In genomic region chr13:48727252-48728011, GRCh38 we compare ENCODE assay signal across 1 cellular context.
TF ChIP-seq lines count a peak whose summit lies in the region.

No MANE protein-coding gene starts in this region.

TF ChIP-seq in GM23338, 12 proteins besides CTCF, POLR2A, EP300 and RAD21 (continued from another document):
- TF ChIP-seq ZNF462 (CRISPR knock-in tag; IDR thresholded peaks at IDR 0.05) (no peak), ETS1 (IDR thresholded peaks at IDR 0.05) (no peak), ZNF114 (CRISPR knock-in tag; IDR thresholded peaks at IDR 0.05) (no peak), ZNF331 (CRISPR knock-in tag; IDR thresholded peaks at IDR 0.05; ENCODE audit: low read depth) (no peak), EZH2 (IDR thresholded peaks at IDR 0.05; ENCODE audit: low read depth, unreplicated experiment) (no peak), NANOG (IDR thresholded peaks at IDR 0.05; ENCODE audit: borderline replicate concordance) (no peak), POLR2AphosphoS5 (IDR thresholded peaks at IDR 0.05; ENCODE audit: low read depth) (no peak), REST (IDR thresholded peaks at IDR 0.05; ENCODE audit: unreplicated experiment) (no peak), JUNB (IDR thresholded peaks at IDR 0.05; ENCODE audit: unreplicated experiment) (no peak)
